Comparison of ENCODE assay signal across 9 cellular contexts in genomic region chr9:121200346-121200745, GRCh38. TPM values are rescaled to one million over a fixed set of nuclear protein-coding genes. Genes with fewer than 3 reads are reported as not detected.
DNase-seq lines count a peak whose midpoint lies in the region; ATAC-seq, FAIRE-seq and TF ChIP-seq lines count a peak whose summit lies in the region.
"Had no signal": no experiment of that assay in that cellular context is flagged by ENCODE, and none has a peak within 500 bp of the region (broad histone marks: within the 10 kb centered on the region; RNA-seq: fewer than 3 reads in every experiment).

No MANE protein-coding gene starts in this region.

- H3K79me2 ChIP-seq in K562 (ENCODE audit: control insufficient read depth, insufficient read depth, low read length) (peaks cover 69% of the 10 kb centered on the region), mesendoderm (ENCODE audit: control insufficient read depth, insufficient read depth, low read length) (peaks cover 32% of the 10 kb centered on the region)

- H4K5ac ChIP-seq in mesendoderm (ENCODE audit: low read length) = no peak overlapping the region

- H3K4me2 ChIP-seq in K562 (ENCODE audit: insufficient read depth, low read length) = peak overlapping the region; percentile 86
- H3K4me2 ChIP-seq in mesendoderm (ENCODE audit: low read length) = peak overlapping the region; percentile 77

- H3K9ac ChIP-seq in K562 (ENCODE audit: insufficient read depth in 1 of 2, low read depth in 2 of 2, low read length in 2 of 2) (peak overlapping the region; percentile 69 to 94; a peak in 3 of 4 replicates), mesendoderm (ENCODE audit: low read length) (peak overlapping the region; percentile 94)

- ATAC-seq in heart left ventricle (no peak), left ventricle myocardium superior (no peak), K562 (no peak)

- TF ChIP-seq RAD21 in K562 (CRISPR knock-in tag; conservative IDR thresholded peaks at IDR 0.05 in 1 of 2, IDR thresholded peaks at IDR 0.05 in 1 of 2) = no peak

- BruUV-seq in K562 (replicated peaks; lab: Mats Ljungman, UMichigan) = TSS peak; percentile 40

- H2BK5ac ChIP-seq in mesendoderm (ENCODE audit: low read length) = no peak overlapping the region

- H2BK15ac ChIP-seq in mesendoderm (replicated peaks; ENCODE audit: low read depth) = no peak overlapping the region

- no peak for TF ChIP-seq EP300 in K562 (IDR thresholded peaks at IDR 0.05; ENCODE audit: low read length)

- TF ChIP-seq POLR2A in heart left ventricle (IDR thresholded peaks at IDR 0.05) = no peak
- no peak for TF ChIP-seq POLR2A in K562 (conservative IDR thresholded peaks at IDR 0.05)
- no peak for TF ChIP-seq POLR2A in uterus (IDR thresholded peaks at IDR 0.05)

- in situ Hi-C loops in K562 (cut with MboI) (no loop called here), GM13976 (cut with MboI; ENCODE audit: low sequenced_read_pairs, unreplicated experiment) (no loop called here)

- H4K8ac ChIP-seq in mesendoderm (ENCODE audit: low read depth, low read length) = no peak overlapping the region

- H3K18ac ChIP-seq in mesendoderm (ENCODE audit: low read length) = no peak overlapping the region

- TF ChIP-seq CTCF in heart left ventricle (IDR thresholded peaks at IDR 0.05) = no peak
- TF ChIP-seq CTCF in K562 (IDR thresholded peaks at IDR 0.05 in 2 of 3, conservative IDR thresholded peaks at IDR 0.05 in 1 of 3; ENCODE audit: insufficient read depth in 2 of 3, low read depth in 1 of 3, low read length in 3 of 3) = no peak
- TF ChIP-seq CTCF in uterus (IDR thresholded peaks at IDR 0.05) = no peak
- TF ChIP-seq CTCF in GM13976 (IDR thresholded peaks at IDR 0.05; ENCODE audit: borderline replicate concordance, control extremely low read depth, extremely low read depth, insufficient read depth, missing control alignments) = no peak

- H2AFZ ChIP-seq in K562 (ENCODE audit: low read depth, low read length) = no peak overlapping the region

- no peak overlapping the region for H2BK120ac ChIP-seq in mesendoderm (ENCODE audit: low read depth, low read length)

- CTCF ChIA-PET in K562 (lab: Yijun Ruan, JAX; ENCODE audit: low intra/inter-chr PET ratio) = interaction anchor here (0.7 kb wide), 1 partner anchor 45 kb away, joined by 4 read pairs; no protein-coding TSS in a partner anchor

- DNase-seq in heart left ventricle (no peak), left ventricle myocardium superior (no peak), K562 (ENCODE audit: extremely low read depth in 1 of 4, low spot score in 3 of 4) (no peak), mesendoderm (no peak), uterus (no peak), activated gamma-delta T cell treated with Interleukin-2 at 50 U/mL for 16 hours (no peak), NCI-H2029 (lab: John Stamatoyannopoulos, UW) (no peak), GM13976 (ENCODE audit: low spot score) (no peak)
- DNase-seq: NCI-H510A had no signal

- WGBS in heart left ventricle, 4 donors = 12 to 21% (median 15%) methylated on average over 4 of the region's 4 CpGs
- WGBS in K562 (ENCODE audit: insufficient coverage, low coverage, missing lambda C conversion rate) = 4% methylated on average over 4 of the region's 4 CpGs
- WGBS in mesendoderm (ENCODE audit: extremely low coverage, insufficient coverage, low lambda C conversion rate) = no CpG with 5 or more reads among the region's 4 CpGs

- H3K27ac ChIP-seq in heart left ventricle (peak overlapping the region in 9 of 12 donors; percentile 8 to 96 (median 93)), K562 (ENCODE audit: extremely low read depth, low read depth, low read length) (peak overlapping the region; percentile 87), mesendoderm (ENCODE audit: low read depth, low read length) (no peak overlapping the region), uterus (peak overlapping the region in 1 of 2 donors; percentile 90)

- no peaks in the 10 kb centered on the region for H3K9me1 ChIP-seq in K562 (ENCODE audit: control insufficient read depth, insufficient read depth, low read length)

- intact Hi-C loops in heart left ventricle (cut with DNase I) = no loop called here
- intact Hi-C loops in left ventricle myocardium superior (cut with micrococcal nuclease) = no loop called here
- intact Hi-C loops in K562 (cut with micrococcal nuclease) = loop anchor here (5.0 kb wide), 1 partner anchor 443 kb away; no protein-coding TSS in a partner anchor
- intact Hi-C loops in uterus (cut with DNase I; ENCODE audit: low total_unique reads) = no loop called here

- H3K56ac ChIP-seq in mesendoderm (ENCODE audit: low read length) = peak overlapping the region; percentile 94

- H3K9me3 ChIP-seq in heart left ventricle (no peaks in the 10 kb centered on the region), K562 (replicated peaks; ENCODE audit: control insufficient read depth, insufficient read depth, low read depth, low read length) (no peaks in the 10 kb centered on the region), uterus (no peaks in the 10 kb centered on the region)

- no peak overlapping the region for H3K4ac ChIP-seq in mesendoderm (ENCODE audit: low read depth, low read length)

- H3K36me3 ChIP-seq in heart left ventricle (no peaks in the 10 kb centered on the region), K562 (ENCODE audit: control insufficient read depth, insufficient read depth, low read length) (no peaks in the 10 kb centered on the region), mesendoderm (ENCODE audit: control insufficient read depth, insufficient read depth, low read length) (no peaks in the 10 kb centered on the region), uterus (no peaks in the 10 kb centered on the region)

- FAIRE-seq in K562 (lab: Jason Lieb, UNC) = no peak

- no peak overlapping the region for H2AK5ac ChIP-seq in mesendoderm (ENCODE audit: low read length)

- H3K4me1 ChIP-seq in heart left ventricle (peaks cover 8 to 60% (median 55%) of the 10 kb centered on the region in 12 donors), K562 (replicated peaks in 1 of 2; ENCODE audit: control insufficient read depth in 2 of 2, insufficient read depth in 2 of 2, low read length in 2 of 2) (peaks cover 14 to 18% of the 10 kb centered on the region in 2 experiments; a peak in 3 of 5 replicates), mesendoderm (ENCODE audit: control insufficient read depth, low read depth, low read length) (peaks cover 8% of the 10 kb centered on the region), uterus (peaks cover 4 to 8% of the 10 kb centered on the region in 2 donors)

- H3K23ac ChIP-seq in mesendoderm (ENCODE audit: low read length) = no peak overlapping the region

- H3K4me3 ChIP-seq in heart left ventricle = peak overlapping the region; percentile 79 to 96 (median 90)
- peak overlapping the region; percentile 87 for H3K4me3 ChIP-seq in K562
- H3K4me3 ChIP-seq in mesendoderm (ENCODE audit: low read length) = peak overlapping the region; percentile 88
- peak overlapping the region; percentile 85 to 92 for H3K4me3 ChIP-seq in uterus

- H3K27me3 ChIP-seq in heart left ventricle (no peaks in the 10 kb centered on the region), K562 (ENCODE audit: control insufficient read depth in 2 of 2, insufficient read depth in 2 of 2, low read length in 2 of 2) (no peaks in the 10 kb centered on the region), mesendoderm (ENCODE audit: insufficient read depth, low read length, poor library complexity) (no peaks in the 10 kb centered on the region), uterus (no peaks in the 10 kb centered on the region)

- POLR2A ChIA-PET in K562 (lab: Yijun Ruan, JAX) = interaction anchor here (0.9 to 2.6 kb wide), 7 partner anchors 9 to 193 kb away, joined by 3 to 10 read pairs (median 5); no protein-coding TSS in a partner anchor

- peaks cover 4% of the 10 kb centered on the region for H3K79me1 ChIP-seq in mesendoderm (ENCODE audit: low read length)

- peaks cover 19% of the 10 kb centered on the region for H4K20me1 ChIP-seq in K562 (replicated peaks; ENCODE audit: control insufficient read depth, insufficient read depth, low read length)

TF ChIP-seq in K562, 482 proteins besides CTCF, POLR2A, EP300 and RAD21:
- TF ChIP-seq HDAC6 (IDR thresholded peaks at IDR 0.05; ENCODE audit: low read depth, low read length) (no peak), TAF9B (IDR thresholded peaks at IDR 0.05; ENCODE audit: partially characterized antibody) (no peak), CGGBP1 (CRISPR knock-in tag; IDR thresholded peaks at IDR 0.05) (no peak)

RNA-seq across cellular contexts. Expression of gene RAB14, which starts 1.3 kb away (rescaled TPM):
- total RNA-seq in heart left ventricle (10 to 100 TPM; 23.9 to 66.9 (median 51.7) TPM), left ventricle myocardium superior (57.7 TPM), K562 (2014; rRNA removed) (10.3 and 11.8 TPM in 2 replicates), K562 (2014; rRNA removed; fragmentation: Illumina TruSeq; extraction: Trizol) (25.5 and 26.8 TPM in 2 replicates), K562 (2015; rRNA removed; fragmentation: Illumina TruSeq; extraction: Trizol) (23.6 and 25.4 TPM in 2 replicates), K562 (2021) (41.8 and 48.4 TPM in 2 replicates), uterus (10 to 100 TPM; 13.6 to 69.0 (median 52.9) TPM)
- polyA plus RNA-seq in heart left ventricle (10 to 100 TPM; 15.8 to 37.0 TPM), K562 (2011; rRNA removed) (17.6 and 19.8 TPM in 2 replicates), K562 (2014; fragmentation: Illumina TruSeq; extraction: Trizol) (32.4 and 35.8 TPM in 2 replicates), K562 (2014; fragmentation: Nextera tagmentation; extraction: Ambion mirVana) (10 to 100 TPM; 20.2 to 20.9 TPM), K562 (2014; rRNA removed) (15.9 and 16.7 TPM in 2 replicates)
- 10.7 and 28.6 TPM in 2 replicates for total RNA-seq in K562 (2011; cell fraction: chromatin; rRNA removed; ENCODE audit: low replicate concordance)
- total RNA-seq in K562 (2011; cell fraction: nucleolus; rRNA removed) = 6.7 and 7.6 TPM in 2 replicates
- total RNA-seq in K562 (2011; cell fraction: nucleoplasm; rRNA removed) = 20.8 and 42.9 TPM in 2 replicates
- polyA plus RNA-seq in K562 (2011; cell fraction: cytosol; rRNA removed) = 4.0 and 10.5 TPM in 2 replicates
- polyA plus RNA-seq in K562 (2011; cell fraction: nucleus; rRNA removed) = 11.3 and 16.5 TPM in 2 replicates
- polyA plus RNA-seq in K562 (2012) = 30.3 and 32.9 TPM in 2 replicates
- polyA minus RNA-seq in K562 (2011; rRNA and poly(A)+ RNA removed) = 14.8 and 18.2 TPM in 2 replicates
- polyA minus RNA-seq in K562 (2011; cell fraction: cytosol; rRNA and poly(A)+ RNA removed) = 12.5 and 15.7 TPM in 2 replicates
- 10.0 and 16.6 TPM in 2 replicates for polyA minus RNA-seq in K562 (2011; cell fraction: nucleus; rRNA and poly(A)+ RNA removed)
- 26.2 TPM for polyA plus RNA-seq in mesendoderm (2013, experiment 1 of 2)
- polyA plus RNA-seq in mesendoderm (2013, experiment 2 of 2) = 25.9 TPM
